In genomic region chr10:72176701-72177100, GRCh38 we compare ENCODE assay signal across 21 cellular contexts. TPM values are rescaled to one million over a fixed set of nuclear protein-coding genes. Genes with fewer than 3 reads are reported as not detected.
A peak's percentile ranks its signal among the peaks of the same experiment; 100 is the strongest.
DNase-seq lines count a peak whose midpoint lies in the region; ATAC-seq and TF ChIP-seq lines count a peak whose summit lies in the region.
"Had no signal": no experiment of that assay in that cellular context is flagged by ENCODE, and none has a peak within 500 bp of the region (broad histone marks: within the 10 kb centered on the region; RNA-seq: fewer than 3 reads in every experiment).

No MANE protein-coding gene starts in this region.

- no peak overlapping the region for H3K27ac Mint-ChIP-seq in endodermal cell
- no peak overlapping the region for H3K27ac Mint-ChIP-seq in endothelial cell (ENCODE audit: unreplicated experiment)

- ATAC-seq in Right ventricle myocardium inferior (peak; percentile 93), heart right ventricle (peak; percentile 66 to 95 (median 90)), left lung (peak; percentile 79)
- ATAC-seq: HepG2, SK-N-SH treated with all-trans-retinoic acid at 6 μM for 48 hours had no signal

- H3K36me3 ChIP-seq in heart right ventricle: peaks cover 0 to 41% (median 0%) of the 10 kb centered on the region in 9 donors
- peaks cover 0 to 14% of the 10 kb centered on the region in 2 donors for H3K36me3 ChIP-seq in left lung
- H3K36me3 ChIP-seq in endodermal cell (ENCODE audit: control insufficient read depth, insufficient read depth, low read length): peaks cover 11% of the 10 kb centered on the region

- H3K4me3 Mint-ChIP-seq in endodermal cell (no peak overlapping the region), endothelial cell (ENCODE audit: unreplicated experiment) (no peak overlapping the region)

- 51 to 62% methylated on average over 2 of the region's 2 CpGs for WGBS in heart right ventricle, 2 donors
- 91 to 95% methylated on average over 2 of the region's 2 CpGs for WGBS in endodermal cell (ENCODE audit: insufficient coverage in 1 of 2, insufficient read length in 1 of 2), 2 experiments

- intact Hi-C loops in Right ventricle myocardium inferior (cut with DNase I) (no loop called here), cardiac septum (cut with DNase I) (loop anchor here (5.0 kb wide), 1 partner anchor 41 kb away; the partner anchor contains the start of genes ANAPC16 and ASCC1), heart right ventricle (cut with DNase I) (no loop called here), left lung (cut with DNase I) (no loop called here)

- H3K4me1 Mint-ChIP-seq in endodermal cell (no peaks in the 10 kb centered on the region), endothelial cell (ENCODE audit: unreplicated experiment) (no peaks in the 10 kb centered on the region)

- peaks cover 0 to 46% (median 13%) of the 10 kb centered on the region in 9 donors for H3K4me1 ChIP-seq in heart right ventricle
- peaks cover 12 to 19% of the 10 kb centered on the region in 2 donors for H3K4me1 ChIP-seq in left lung
- H3K4me1 ChIP-seq in endodermal cell (ENCODE audit: control insufficient read depth, insufficient read depth, low read length): no peaks in the 10 kb centered on the region

- no peaks in the 10 kb centered on the region for H3K27me3 Mint-ChIP-seq in endodermal cell (ENCODE audit: insufficient read depth)
- no peaks in the 10 kb centered on the region for H3K27me3 Mint-ChIP-seq in endothelial cell (ENCODE audit: unreplicated experiment)

- H3K9me3 Mint-ChIP-seq in endodermal cell (no peaks in the 10 kb centered on the region), endothelial cell (ENCODE audit: unreplicated experiment) (no peaks in the 10 kb centered on the region)

- H3K4me3 ChIP-seq in heart right ventricle: no peak overlapping the region
- no peak overlapping the region for H3K4me3 ChIP-seq in left lung
- H3K4me3 ChIP-seq in endodermal cell (ENCODE audit: low read length): no peak overlapping the region

- DNase-seq in Right ventricle myocardium inferior (ENCODE audit: missing footprints) (no peak), cardiac septum (ENCODE audit: low spot score) (no peak), heart right ventricle (peak; percentile 26 to 49), left lung (no peak), anterior cingulate cortex (lab: John Stamatoyannopoulos, UW) (no peak), endodermal cell (no peak), SKM-1 treated with dmso at 0.1 percent for 144 hours (lab: John Stamatoyannopoulos, UW; ENCODE audit: unreplicated experiment) (no peak), endothelial cell (ENCODE audit: low spot score) (no peak)
- DNase-seq: Calu3, DND-41, H7, NCI-H1105 treated with DMSO at 0.1 percent for 48 hours, NCI-H146, NCI-H1930, NCI-H2107, NCI-H446 treated with DMSO at 0.1 percent for 48 hours, NCI-H526 had no signal

- H3K9ac ChIP-seq in endodermal cell (ENCODE audit: extremely low read depth, low read length, poor library complexity, severe bottlenecking): no peak overlapping the region

- TF ChIP-seq CTCF in heart right ventricle (IDR thresholded peaks at IDR 0.05) (no peak), left lung (IDR thresholded peaks at IDR 0.05) (no peak), endodermal cell (conservative IDR thresholded peaks at IDR 0.05) (no peak), endothelial cell (IDR thresholded peaks at IDR 0.05; ENCODE audit: unreplicated experiment) (no peak)

- peaks cover 12% of the 10 kb centered on the region for H3K36me3 Mint-ChIP-seq in endodermal cell (ENCODE audit: low read depth)
- H3K36me3 Mint-ChIP-seq in endothelial cell (ENCODE audit: low read depth, unreplicated experiment): peaks cover 8% of the 10 kb centered on the region

- H3K27me3 ChIP-seq in heart right ventricle (no peaks in the 10 kb centered on the region), left lung (no peaks in the 10 kb centered on the region), endodermal cell (ENCODE audit: control insufficient read depth, insufficient read depth, low read length, poor library complexity, severe bottlenecking) (no peaks in the 10 kb centered on the region)

- H3K9me3 ChIP-seq in heart right ventricle (no peaks in the 10 kb centered on the region), left lung (no peaks in the 10 kb centered on the region), endodermal cell (ENCODE audit: control insufficient read depth, low read length) (no peaks in the 10 kb centered on the region)

- H3K27ac ChIP-seq in heart right ventricle (peak overlapping the region; percentile 8 to 73 (median 58)), left lung (no peak overlapping the region), endodermal cell (ENCODE audit: low read depth, low read length) (no peak overlapping the region)
- H3K27ac ChIP-seq: 22Rv1, RWPE1 had no signal

RNA-seq across cellular contexts. Expression of gene ANAPC16, which starts 39.1 kb away (rescaled TPM):
- total RNA-seq in Right ventricle myocardium inferior (239 TPM), cardiac septum (171 TPM), heart right ventricle (100 to 1,000 TPM; 181 to 246 (median 221) TPM), left lung (10 to 100 TPM; 86.0 to 97.0 TPM), endodermal cell (10 to 100 TPM; 57.4 to 68.4 TPM), endothelial cell (ENCODE audit: unreplicated experiment) (56.7 TPM)
- polyA plus RNA-seq in heart right ventricle: 100 to 1,000 TPM; 129 to 149 TPM
- polyA plus RNA-seq in endodermal cell (2013, experiment 1 of 2): 65.8 TPM
- 69.7 TPM for polyA plus RNA-seq in endodermal cell (2013, experiment 2 of 2)

RNA-seq across cellular contexts. Expression of gene ASCC1, which starts 39.4 kb away (rescaled TPM):
- total RNA-seq in Right ventricle myocardium inferior: 35.4 TPM
- 21.2 TPM for total RNA-seq in cardiac septum
- total RNA-seq in heart right ventricle: 10 to 100 TPM; 25.2 to 40.5 (median 33.0) TPM
- polyA plus RNA-seq in heart right ventricle: 10 to 100 TPM in 1 of 2 donors, 1 to 10 TPM in 1; 8.4 to 35.8 TPM
- 10 to 100 TPM; 27.0 to 29.8 TPM for total RNA-seq in left lung
- total RNA-seq in endodermal cell: 10 to 100 TPM; 29.2 to 34.0 TPM
- 38.9 TPM for polyA plus RNA-seq in endodermal cell (2013, experiment 1 of 2)
- 35.4 TPM for polyA plus RNA-seq in endodermal cell (2013, experiment 2 of 2)
- total RNA-seq in endothelial cell (ENCODE audit: unreplicated experiment): 32.1 TPM

Comparison
In these comparisons a context has a peak if more than half of its experiments do, and no peak if none do; other contexts are left out.
1. DNase-seq: peak in heart right ventricle (2 of 2); none in Right ventricle myocardium inferior (single experiment), cardiac septum (single experiment), left lung (0 of 2), anterior cingulate cortex (0 of 58), endodermal cell (single experiment), SKM-1 treated with dmso at 0.1 percent for 144 hours (single experiment) and endothelial cell (single experiment).
2. H3K27ac ChIP-seq: peak in heart right ventricle (10 of 10); none in left lung (0 of 2) and endodermal cell (single experiment).
3. Peak in every context shown above with its lines, with median percentiles within 50 percentile points of each other: ATAC-seq.